In genomic region chr22:38949889-38950405, GRCh38 we compare ENCODE assay signal across 23 cellular contexts. TPM values are rescaled to one million over a fixed set of nuclear protein-coding genes. Genes with fewer than 3 reads are reported as not detected.
"Had no signal": no experiment of that assay in that cellular context is flagged by ENCODE, and none has a peak within 500 bp of the region (broad histone marks: within the 10 kb centered on the region; RNA-seq: fewer than 3 reads in every experiment).

No MANE protein-coding gene starts in this region.

- H3K4me3 ChIP-seq: gastroesophageal sphincter, heart left ventricle, psoas muscle, skin epidermis, suprapubic skin had no signal

- H3K9me3 Mint-ChIP-seq: activated B cell treated with CpG ODN at 0.5 μM for 24 hours; activated CD4-positive, alpha-beta memory T cell treated with anti-CD3 and anti-CD28 coated beads, Interleukin-2, amount 10 ng/mL, durations not matched to agents 7 days and 5 days; brain; central memory CD8-positive, alpha-beta T cell; stimulated activated naive CD8-positive, alpha-beta T cell treated with anti-CD3 and anti-CD28 coated beads, Interleukin-15, amount 100 ng/mL, for 72 hours had no signal

- DNase-seq: activated B cell treated with CpG ODN at 0.5 μM for 24 hours; activated CD4-positive, alpha-beta memory T cell treated with anti-CD3 and anti-CD28 coated beads, Interleukin-2, amount 10 ng/mL, durations not matched to agents 7 days and 5 days; activated CD4-positive, alpha-beta T cell treated with anti-CD3 and anti-CD28 coated beads for 4 hours; activated naive CD4-positive, alpha-beta T cell treated with Interleukin-2 at 50 U/mL for 16 hours; cortex of kidney; heart left ventricle; kidney glomerular epithelial cell; mesendoderm; psoas muscle; stimulated activated CD4-positive, alpha-beta T cell treated with anti-CD3 and anti-CD28 coated beads, Interleukin-15, amount 100 ng/mL, for 24 hours; stimulated activated CD4-positive, alpha-beta T cell treated with anti-CD3 and anti-CD28 coated beads, Interleukin-2, amount 100 ng/mL, for 48 hours; stimulated activated naive CD8-positive, alpha-beta T cell treated with anti-CD3 and anti-CD28 coated beads, Interleukin-15, amount 100 ng/mL, for 72 hours; T-helper 1 cell; T-helper 9 cell; trophoblast cell had no signal

- H3K4me1 Mint-ChIP-seq: central memory CD8-positive, alpha-beta T cell had no signal

- H3K36me3 ChIP-seq: gastroesophageal sphincter, heart left ventricle, suprapubic skin had no signal

- H3K27ac ChIP-seq: gastroesophageal sphincter, heart left ventricle, psoas muscle, skin epidermis, suprapubic skin had no signal

- H3K36me3 Mint-ChIP-seq: brain had no signal

- H3K4me3 Mint-ChIP-seq: activated B cell treated with CpG ODN at 0.5 μM for 24 hours; activated CD4-positive, alpha-beta memory T cell treated with anti-CD3 and anti-CD28 coated beads, Interleukin-2, amount 10 ng/mL, durations not matched to agents 7 days and 5 days; brain; central memory CD8-positive, alpha-beta T cell; stimulated activated naive CD8-positive, alpha-beta T cell treated with anti-CD3 and anti-CD28 coated beads, Interleukin-15, amount 100 ng/mL, for 72 hours had no signal

- H3K4me1 ChIP-seq: gastroesophageal sphincter, psoas muscle had no signal

- H3K27ac Mint-ChIP-seq: activated B cell treated with CpG ODN at 0.5 μM for 24 hours; activated CD4-positive, alpha-beta memory T cell treated with anti-CD3 and anti-CD28 coated beads, Interleukin-2, amount 10 ng/mL, durations not matched to agents 7 days and 5 days; stimulated activated naive CD8-positive, alpha-beta T cell treated with anti-CD3 and anti-CD28 coated beads, Interleukin-15, amount 100 ng/mL, for 72 hours had no signal

- H3K9me3 ChIP-seq: gastroesophageal sphincter, heart left ventricle, psoas muscle, suprapubic skin had no signal

- ATAC-seq: esophagus mucosa; gastroesophageal sphincter; heart left ventricle; psoas muscle; right cardiac atrium; stimulated activated naive CD8-positive, alpha-beta T cell treated with anti-CD3 and anti-CD28 coated beads, Interleukin-15, amount 100 ng/mL, for 72 hours had no signal

RNA-seq across cellular contexts. Expression of gene APOBEC3A, which starts 7.5 kb away (rescaled TPM):
- total RNA-seq: activated B cell treated with CpG ODN at 0.5 μM for 24 hours; activated CD4-positive, alpha-beta memory T cell treated with anti-CD3 and anti-CD28 coated beads, Interleukin-2, amount 10 ng/mL, durations not matched to agents 7 days and 5 days; osteocyte had no signal

RNA-seq across cellular contexts. Expression of gene APOBEC3B, which starts 32.2 kb away (rescaled TPM):
- total RNA-seq: gastroesophageal sphincter had no signal
